12 cellular contexts compared by ENCODE assay signal in genomic region chr2:43818761-43819160, GRCh38. TPM values are rescaled to one million over a fixed set of nuclear protein-coding genes. Genes with fewer than 3 reads are reported as not detected.
DNase-seq lines count a peak whose midpoint lies in the region; ATAC-seq and TF ChIP-seq lines count a peak whose summit lies in the region.
"Had no signal": no experiment of that assay in that cellular context is flagged by ENCODE, and none has a peak within 500 bp of the region (broad histone marks: within the 10 kb centered on the region; RNA-seq: fewer than 3 reads in every experiment).

No MANE protein-coding gene starts in this region.

- H3K4me1 Mint-ChIP-seq in stimulated activated naive B cell treated with anti-CD40 and anti-IgM and Interleukin-4, amounts not matched to agents 10 μg/mL and 1 μg/mL and 100 μg/mL, for 72 hours, result no peaks in the 10 kb centered on the region
- H3K4me1 Mint-ChIP-seq: natural killer cell had no signal

- H3K27ac Mint-ChIP-seq in stimulated activated naive B cell treated with anti-CD40 and anti-IgM and Interleukin-4, amounts not matched to agents 10 μg/mL and 1 μg/mL and 100 μg/mL, for 72 hours, result no peak overlapping the region
- H3K27ac Mint-ChIP-seq: activated T-cell treated with anti-CD3 and anti-CD28 coated beads, Interleukin-2, amount 50 U/mL, for 24 hours; natural killer cell had no signal

- H3K27me3 ChIP-seq in PC-3 (ENCODE audit: low read length) (peaks cover 19% of the 10 kb centered on the region), dorsolateral prefrontal cortex (no peaks in the 10 kb centered on the region)

- ATAC-seq in left cardiac atrium, result no peak
- ATAC-seq in Right ventricle myocardium inferior, result no peak
- ATAC-seq in PC-3, result no peak
- ATAC-seq in esophagus mucosa, result peak; percentile 59
- ATAC-seq in stimulated activated naive B cell treated with anti-CD40 and anti-IgM and Interleukin-4, amounts not matched to agents 10 μg/mL and 1 μg/mL and 100 μg/mL, for 72 hours (replicated peaks), result peak; percentile 83 to 86
- ATAC-seq: natural killer cell had no signal

- no peak for TF ChIP-seq CTCF in PC-3 (conservative IDR thresholded peaks at IDR 0.05; ENCODE audit: low read depth, low read length)
- TF ChIP-seq CTCF in dorsolateral prefrontal cortex (IDR thresholded peaks at IDR 0.05 in 54 of 56, conservative IDR thresholded peaks at IDR 0.05 in 2 of 56; ENCODE audit: low read depth in 1 of 56, partially characterized antibody in 56 of 56), result no peak

- no peak overlapping the region for H3K9ac ChIP-seq in PC-3 (ENCODE audit: low read length)

- no peak overlapping the region for H2AFZ ChIP-seq in PC-3 (ENCODE audit: low read length)
- H2AFZ ChIP-seq: PC-9 had no signal

- H3K36me3 ChIP-seq in PC-3 (ENCODE audit: low read depth, low read length), result no peaks in the 10 kb centered on the region

- CTCF ChIA-PET in PC-3 (lab: Charles Lee), result no interaction called here

- H3K9me3 ChIP-seq in PC-3 (ENCODE audit: low read length), result no peaks in the 10 kb centered on the region

- H3K9me3 Mint-ChIP-seq in stimulated activated naive B cell treated with anti-CD40 and anti-IgM and Interleukin-4, amounts not matched to agents 10 μg/mL and 1 μg/mL and 100 μg/mL, for 72 hours, result peaks cover 0 to 9% of the 10 kb centered on the region in 2 donors
- H3K9me3 Mint-ChIP-seq: activated T-cell treated with anti-CD3 and anti-CD28 coated beads, Interleukin-2, amount 50 U/mL, for 24 hours; natural killer cell had no signal

- H3K36me3 Mint-ChIP-seq in stimulated activated naive B cell treated with anti-CD40 and anti-IgM and Interleukin-4, amounts not matched to agents 10 μg/mL and 1 μg/mL and 100 μg/mL, for 72 hours, result peaks cover 0 to 4% of the 10 kb centered on the region in 2 donors
- H3K36me3 Mint-ChIP-seq: natural killer cell had no signal

- DNase-seq in left cardiac atrium (peak; percentile 46), Right ventricle myocardium inferior (ENCODE audit: missing footprints) (no peak), PC-3 (peak; percentile 21), cerebellar nuclear complex (lab: John Stamatoyannopoulos, UW) (no peak), dorsolateral prefrontal cortex (no peak), medulla oblongata (ENCODE audit: extremely low spot score) (no peak)
- DNase-seq in stimulated activated naive B cell treated with anti-CD40 and anti-IgM and Interleukin-4, amounts not matched to agents 10 μg/mL and 1 μg/mL and 100 μg/mL, for 72 hours, result no peak
- DNase-seq: activated T-cell treated with anti-CD3 and anti-CD28 coated beads, Interleukin-2, amount 50 U/mL, for 24 hours; natural killer cell had no signal

- no peaks in the 10 kb centered on the region for H3K4me1 ChIP-seq in PC-3 (ENCODE audit: insufficient read depth, low read length)

- POLR2A ChIA-PET in PC-3 (lab: Charles Lee; ENCODE audit: unreplicated experiment), result no interaction called here

- no peaks in the 10 kb centered on the region for H3K9me2 ChIP-seq in PC-3 (replicated peaks; ENCODE audit: low read length)

- H3K4me3 Mint-ChIP-seq in stimulated activated naive B cell treated with anti-CD40 and anti-IgM and Interleukin-4, amounts not matched to agents 10 μg/mL and 1 μg/mL and 100 μg/mL, for 72 hours, result no peak overlapping the region
- H3K4me3 Mint-ChIP-seq: activated T-cell treated with anti-CD3 and anti-CD28 coated beads, Interleukin-2, amount 50 U/mL, for 24 hours; natural killer cell had no signal

- H4K20me1 ChIP-seq in PC-3 (ENCODE audit: low read length), result no peaks in the 10 kb centered on the region

- H3F3A ChIP-seq in PC-3 (ENCODE audit: low read length, unreplicated experiment), result no peaks in the 10 kb centered on the region

- H3K4me3 ChIP-seq in PC-3 (ENCODE audit: low read length) (no peak overlapping the region), dorsolateral prefrontal cortex (no peak overlapping the region)
- H3K4me3 ChIP-seq: PC-9 had no signal

- H3K79me2 ChIP-seq in PC-3 (ENCODE audit: low read length), result no peaks in the 10 kb centered on the region

- no peak overlapping the region for H3K4me2 ChIP-seq in PC-3 (ENCODE audit: low read length)
- H3K4me2 ChIP-seq: PC-9 had no signal

- no TSS peak for BruUV-seq in PC-3 (replicated peaks; lab: Mats Ljungman, UMichigan)

- H3K27ac ChIP-seq in PC-3 (ENCODE audit: low read length) (no peak overlapping the region), dorsolateral prefrontal cortex (no peak overlapping the region)
- H3K27ac ChIP-seq: PC-9 had no signal

- H3K27me3 Mint-ChIP-seq in stimulated activated naive B cell treated with anti-CD40 and anti-IgM and Interleukin-4, amounts not matched to agents 10 μg/mL and 1 μg/mL and 100 μg/mL, for 72 hours, result peaks cover 17 to 30% of the 10 kb centered on the region in 2 donors

- intact Hi-C loops in left cardiac atrium (cut with DNase I), result no loop called here
- intact Hi-C loops in Right ventricle myocardium inferior (cut with DNase I), result no loop called here
- intact Hi-C loops in PC-3 (cut with micrococcal nuclease), result no loop called here
- intact Hi-C loops in dorsolateral prefrontal cortex (cut with DNase I), result no loop called here

RNA-seq across cellular contexts. Expression of gene ABCG5, which starts 19.9 kb away (rescaled TPM):
- total RNA-seq in left cardiac atrium (not detected), Right ventricle myocardium inferior (not detected), PC-3 (2014; rRNA removed) (not detected in 2 replicates), esophagus mucosa (not detected), dorsolateral prefrontal cortex (under 1 TPM in 101 of 120 experiments, not detected in 19; 0.14 to 0.94 (median 0.36) TPM)
- total RNA-seq: epithelial cell of proximal tubule, natural killer cell, PC-9 had no signal

RNA-seq across cellular contexts. Expression of gene ABCG8, which starts 20.0 kb away (rescaled TPM):
- not detected for total RNA-seq in left cardiac atrium
- total RNA-seq in Right ventricle myocardium inferior, result 0.32 TPM
- total RNA-seq in PC-3 (2014; rRNA removed), result not detected in 2 replicates
- not detected for total RNA-seq in esophagus mucosa
- 1 to 10 TPM in 119 of 120 experiments, under 1 TPM in 1; 0.70 to 6.0 (median 3.2) TPM for total RNA-seq in dorsolateral prefrontal cortex
- total RNA-seq: epithelial cell of proximal tubule, natural killer cell, PC-9 had no signal

RNA-seq across cellular contexts. Expression of gene DYNC2LI1, which starts 44.9 kb away (rescaled TPM):
- total RNA-seq in left cardiac atrium (10 to 100 TPM in 1 of 2 donors, 1 to 10 TPM in 1; 6.4 to 10.1 TPM), Right ventricle myocardium inferior (6.7 TPM), PC-3 (2014; rRNA removed) (10.8 and 17.7 TPM in 2 replicates), esophagus mucosa (10.3 TPM), dorsolateral prefrontal cortex (10 to 100 TPM; 20.6 to 59.5 (median 40.1) TPM)

Comparison
In these comparisons a context has a peak if more than half of its experiments do, and no peak if none do; other contexts are left out.
1. DNase-seq: peak in left cardiac atrium (single experiment) and PC-3 (single experiment); none in Right ventricle myocardium inferior (single experiment), stimulated activated naive B cell treated with anti-CD40 and anti-IgM and Interleukin-4, amounts not matched to agents 10 μg/mL and 1 μg/mL and 100 μg/mL, for 72 hours (single experiment), cerebellar nuclear complex (0 of 2), dorsolateral prefrontal cortex (0 of 10) and medulla oblongata (single experiment).
2. ATAC-seq: peak in esophagus mucosa (single experiment) and stimulated activated naive B cell treated with anti-CD40 and anti-IgM and Interleukin-4, amounts not matched to agents 10 μg/mL and 1 μg/mL and 100 μg/mL, for 72 hours (2 of 2); none in left cardiac atrium (0 of 2), Right ventricle myocardium inferior (single experiment) and PC-3 (single experiment).